ENCODE assay signal across 12 cellular contexts in genomic region chr14:68820536-68820935, GRCh38. TPM values are rescaled to one million over a fixed set of nuclear protein-coding genes. Genes with fewer than 3 reads are reported as not detected.
DNase-seq lines count a peak whose midpoint lies in the region; ATAC-seq and TF ChIP-seq lines count a peak whose summit lies in the region.
"Had no signal": no experiment of that assay in that cellular context is flagged by ENCODE, and none has a peak within 500 bp of the region (broad histone marks: within the 10 kb centered on the region; RNA-seq: fewer than 3 reads in every experiment).

No MANE protein-coding gene starts in this region.

- peak overlapping the region; percentile 78 to 95 (median 94) for H3K27ac Mint-ChIP-seq in CD4-positive, alpha-beta memory T cell
- peak overlapping the region; percentile 82 for H3K27ac Mint-ChIP-seq in activated naive CD4-positive, alpha-beta T cell treated with anti-CD3 and anti-CD28 coated beads, Interleukin-2, amount 50 U/mL, for 24 hours
- peak overlapping the region; percentile 67 to 86 for H3K27ac Mint-ChIP-seq in natural killer cell treated with Interleukin-12 subunit alpha and Interleukin-12 subunit beta and Interleukin-15 and Interleukin-18, amount 100 ng/mL, for 72 hours

- H3K27me3 Mint-ChIP-seq in CD4-positive, alpha-beta memory T cell = no peaks in the 10 kb centered on the region
- no peaks in the 10 kb centered on the region for H3K27me3 Mint-ChIP-seq in activated naive CD4-positive, alpha-beta T cell treated with anti-CD3 and anti-CD28 coated beads, Interleukin-2, amount 50 U/mL, for 24 hours
- no peaks in the 10 kb centered on the region for H3K27me3 Mint-ChIP-seq in natural killer cell treated with Interleukin-12 subunit alpha and Interleukin-12 subunit beta and Interleukin-15 and Interleukin-18, amount 100 ng/mL, for 72 hours

- H3K9ac ChIP-seq in KMS-11 = peak overlapping the region; percentile 46; the same call in 1 of the 2 replicates

- no peak for TF ChIP-seq CTCF in KMS-11 (conservative IDR thresholded peaks at IDR 0.05; ENCODE audit: low read depth, low read length)

- H3K4me3 Mint-ChIP-seq in CD4-positive, alpha-beta memory T cell = peak overlapping the region in 7 of 8 donors; percentile 29 to 82 (median 70)
- peak overlapping the region; percentile 62 for H3K4me3 Mint-ChIP-seq in activated naive CD4-positive, alpha-beta T cell treated with anti-CD3 and anti-CD28 coated beads, Interleukin-2, amount 50 U/mL, for 24 hours
- peak overlapping the region; percentile 44 for H3K4me3 Mint-ChIP-seq in natural killer cell treated with Interleukin-12 subunit alpha and Interleukin-12 subunit beta and Interleukin-15 and Interleukin-18, amount 100 ng/mL, for 72 hours

- CTCF ChIA-PET in CD4-positive, alpha-beta memory T cell (lab: Charles Lee; ENCODE audit: partially characterized antibody) = interaction anchor here (0.6 to 20.9 kb wide), 7 partner anchors 10 to 983 kb away, joined by 4 to 428 read pairs (median 63); partner anchors contain the start of gene ZFP36L1

- peak; percentile 62 to 87 (median 66) for DNase-seq in CD4-positive, alpha-beta memory T cell
- DNase-seq in natural killer cell treated with Interleukin-12 subunit alpha and Interleukin-12 subunit beta and Interleukin-15 and Interleukin-18, amount 100 ng/mL, for 72 hours (ENCODE audit: low spot score) = no peak
- DNase-seq in NCI-H446 (lab: John Stamatoyannopoulos, UW) = no peak
- DNase-seq in stimulated activated CD4-positive, alpha-beta T cell treated with anti-CD3 and anti-CD28 coated beads, Interleukin-1b, Interleukin-23, amount 100 ng/mL, for 48 hours = no peak
- DNase-seq: glutamatergic neuron, NCI-H1105, NCI-H526, SHP77 had no signal

- H3K27me3 ChIP-seq in CD4-positive, alpha-beta memory T cell (ENCODE audit: insufficient read depth, low read length) = no peaks in the 10 kb centered on the region
- H3K27me3 ChIP-seq in KMS-11 (ENCODE audit: insufficient read depth, low read depth) = no peaks in the 10 kb centered on the region

- H2AFZ ChIP-seq in KMS-11 (ENCODE audit: low read depth) = peak overlapping the region; percentile 59; the same call in 1 of the 2 replicates

- H3K4me3 ChIP-seq in CD4-positive, alpha-beta memory T cell (ENCODE audit: low read length in 2 of 2) = no peak overlapping the region
- H3K4me3 ChIP-seq in KMS-11 (IDR thresholded peaks at IDR 0.05; ENCODE audit: insufficient read depth, low read depth, low read length) = no peak overlapping the region

- H3K27ac ChIP-seq in CD4-positive, alpha-beta memory T cell (ENCODE audit: low read depth, low read length) = peak overlapping the region; percentile 57
- H3K27ac ChIP-seq in KMS-11 = peak overlapping the region; percentile 83

- no peaks in the 10 kb centered on the region for H4K20me1 ChIP-seq in KMS-11 (ENCODE audit: insufficient read depth)

- H3K79me2 ChIP-seq in KMS-11 (ENCODE audit: insufficient read depth, low read depth) = no peaks in the 10 kb centered on the region

- H3K4me1 Mint-ChIP-seq in CD4-positive, alpha-beta memory T cell = peaks cover 37 to 73% (median 52%) of the 10 kb centered on the region in 4 donors
- H3K4me1 Mint-ChIP-seq in activated naive CD4-positive, alpha-beta T cell treated with anti-CD3 and anti-CD28 coated beads, Interleukin-2, amount 50 U/mL, for 24 hours = peaks cover 48% of the 10 kb centered on the region
- peaks cover 22 to 39% of the 10 kb centered on the region in 2 donors for H3K4me1 Mint-ChIP-seq in natural killer cell treated with Interleukin-12 subunit alpha and Interleukin-12 subunit beta and Interleukin-15 and Interleukin-18, amount 100 ng/mL, for 72 hours (ENCODE audit: low read depth in 2 of 2)

- peaks cover 73% of the 10 kb centered on the region for H3K4me1 ChIP-seq in CD4-positive, alpha-beta memory T cell (ENCODE audit: insufficient read depth, low read length)
- H3K4me1 ChIP-seq in KMS-11 (ENCODE audit: low read depth, poor library complexity, severe bottlenecking) = peaks cover 73% of the 10 kb centered on the region

- POLR2A ChIA-PET in CD4-positive, alpha-beta memory T cell (lab: Charles Lee; ENCODE audit: partially characterized antibody) = interaction anchor here (0.6 to 26.7 kb wide), 8 partner anchors 32 to 887 kb away, joined by 3 to 1973 read pairs (median 4); partner anchors contain the start of gene ZFP36L1

- no peak for ATAC-seq in natural killer cell treated with Interleukin-12 subunit alpha and Interleukin-12 subunit beta and Interleukin-15 and Interleukin-18, amount 100 ng/mL, for 72 hours
- no peak for ATAC-seq in GM19395 (IDR thresholded peaks at IDR 0.05; ENCODE audit: unreplicated experiment)
- ATAC-seq in HG03135 (IDR thresholded peaks at IDR 0.05; ENCODE audit: unreplicated experiment) = no peak

- no peaks in the 10 kb centered on the region for H3K9me3 Mint-ChIP-seq in CD4-positive, alpha-beta memory T cell
- no peaks in the 10 kb centered on the region for H3K9me3 Mint-ChIP-seq in activated naive CD4-positive, alpha-beta T cell treated with anti-CD3 and anti-CD28 coated beads, Interleukin-2, amount 50 U/mL, for 24 hours
- no peaks in the 10 kb centered on the region for H3K9me3 Mint-ChIP-seq in natural killer cell treated with Interleukin-12 subunit alpha and Interleukin-12 subunit beta and Interleukin-15 and Interleukin-18, amount 100 ng/mL, for 72 hours

- H3K36me3 Mint-ChIP-seq in CD4-positive, alpha-beta memory T cell = no peaks in the 10 kb centered on the region
- H3K36me3 Mint-ChIP-seq in activated naive CD4-positive, alpha-beta T cell treated with anti-CD3 and anti-CD28 coated beads, Interleukin-2, amount 50 U/mL, for 24 hours = no peaks in the 10 kb centered on the region
- no peaks in the 10 kb centered on the region for H3K36me3 Mint-ChIP-seq in natural killer cell treated with Interleukin-12 subunit alpha and Interleukin-12 subunit beta and Interleukin-15 and Interleukin-18, amount 100 ng/mL, for 72 hours

- peak overlapping the region; percentile 84 for H3K4me2 ChIP-seq in KMS-11

- H3K36me3 ChIP-seq in CD4-positive, alpha-beta memory T cell (ENCODE audit: insufficient read depth, low read length) = no peaks in the 10 kb centered on the region
- no peaks in the 10 kb centered on the region for H3K36me3 ChIP-seq in KMS-11 (ENCODE audit: insufficient read depth)

- H3K9me3 ChIP-seq in CD4-positive, alpha-beta memory T cell (ENCODE audit: control insufficient read depth in 1 of 2, low read length in 2 of 2) = no peaks in the 10 kb centered on the region

- intact Hi-C loops in CD4-positive, alpha-beta memory T cell (cut with micrococcal nuclease) = loop anchor here (5.0 kb wide), 1 partner anchor 1003 kb away; the partner anchor contains the start of genes RAD51B and ZFYVE26

RNA-seq across cellular contexts. Expression of gene ZFP36L1, which starts 27.7 kb away (rescaled TPM):
- 100 to 1,000 TPM; 227 to 242 TPM for total RNA-seq in CD4-positive, alpha-beta memory T cell
- polyA plus RNA-seq in CD4-positive, alpha-beta memory T cell = 100 to 1,000 TPM in 1 of 2 donors, 10 to 100 TPM in 1; 60.3 to 127 TPM
- total RNA-seq in natural killer cell treated with Interleukin-12 subunit alpha and Interleukin-12 subunit beta and Interleukin-15 and Interleukin-18, amount 100 ng/mL, for 72 hours = 10 to 100 TPM; 42.4 to 94.9 TPM

Comparison
In these comparisons a context has a peak if more than half of its experiments do, and no peak if none do; other contexts are left out.
1. DNase-seq: peak in CD4-positive, alpha-beta memory T cell (5 of 5); none in natural killer cell treated with Interleukin-12 subunit alpha and Interleukin-12 subunit beta and Interleukin-15 and Interleukin-18, amount 100 ng/mL, for 72 hours (single experiment), NCI-H446 (0 of 2) and stimulated activated CD4-positive, alpha-beta T cell treated with anti-CD3 and anti-CD28 coated beads, Interleukin-1b, Interleukin-23, amount 100 ng/mL, for 48 hours (single experiment).
2. Peak in every context shown above with its lines, with median percentiles within 50 percentile points of each other: H3K27ac Mint-ChIP-seq and H3K4me3 Mint-ChIP-seq.